In genomic region chr11:71934213-71934612, GRCh38 we compare ENCODE assay signal across 21 cellular contexts. TPM values are rescaled to one million over a fixed set of nuclear protein-coding genes. Genes with fewer than 3 reads are reported as not detected.
DNase-seq lines count a peak whose midpoint lies in the region; ATAC-seq and TF ChIP-seq lines count a peak whose summit lies in the region.
"Had no signal": no experiment of that assay in that cellular context is flagged by ENCODE, and none has a peak within 500 bp of the region (broad histone marks: within the 10 kb centered on the region; RNA-seq: fewer than 3 reads in every experiment).

No MANE protein-coding gene starts in this region.

- peak; percentile 41 for ATAC-seq in GM18868 (IDR thresholded peaks at IDR 0.05; ENCODE audit: unreplicated experiment)
- ATAC-seq in HG03139 (IDR thresholded peaks at IDR 0.05; ENCODE audit: unreplicated experiment), result no peak
- ATAC-seq: left lung had no signal

- H3K9me3 ChIP-seq in neural progenitor cell (ENCODE audit: low read depth), result no peaks in the 10 kb centered on the region
- H3K9me3 ChIP-seq: ascending aorta, left lung had no signal

- peaks cover 47% of the 10 kb centered on the region for H3K4me1 Mint-ChIP-seq in activated T-helper 2 cell treated with anti-CD3 and anti-CD28 coated beads, Interferon-gamma antibody, Interleukin-2, Interleukin-4, amounts not matched to agents 10 μg/mL and 5 μg/mL and 100 μg/mL, durations not matched to agents 14 hours and 24 hours and 36 hours (ENCODE audit: low read depth)
- peaks cover 17% of the 10 kb centered on the region for H3K4me1 Mint-ChIP-seq in neural progenitor cell

- no peaks in the 10 kb centered on the region for H3K9me3 Mint-ChIP-seq in activated T-helper 2 cell treated with anti-CD3 and anti-CD28 coated beads, Interferon-gamma antibody, Interleukin-2, Interleukin-4, amounts not matched to agents 10 μg/mL and 5 μg/mL and 100 μg/mL, durations not matched to agents 14 hours and 24 hours and 36 hours
- no peaks in the 10 kb centered on the region for H3K9me3 Mint-ChIP-seq in neural progenitor cell
- H3K9me3 Mint-ChIP-seq: dendritic cell treated with granulocyte-macrophage colony-stimulating factor and Interleukin-4, amounts not matched to agents 40 ng/mL and 50 ng/mL, for 4 days; T-helper 1 cell treated with Interleukin-12 subunit alpha and Interleukin-12 subunit beta and Interleukin-4 antibody, amounts not matched to agents 30 μg/mL and 1 μg/mL, for 36 hours had no signal

- DNase-seq in DMS53 (lab: John Stamatoyannopoulos, UW) (peak; percentile 24), DMS53 treated with DMSO at 0.1 percent for 48 hours (lab: John Stamatoyannopoulos, UW; ENCODE audit: unreplicated experiment) (no peak), neural progenitor cell (ENCODE audit: low spot score) (no peak), inferior parietal cortex (ENCODE audit: extremely low spot score) (no peak), NCI-H128 (lab: John Stamatoyannopoulos, UW; ENCODE audit: unreplicated experiment) (no peak)
- DNase-seq in activated T-helper 2 cell treated with anti-CD3 and anti-CD28 coated beads, Interferon-gamma antibody, Interleukin-2, Interleukin-4, amounts not matched to agents 10 μg/mL and 5 μg/mL and 100 μg/mL, durations not matched to agents 14 hours and 24 hours and 36 hours (ENCODE audit: low spot score), result no peak
- DNase-seq: activated CD4-positive, alpha-beta T cell treated with anti-CD3 and anti-CD28 coated beads for 4 hours; COR-L47; GM23248; left lung; NCI-H1694 treated with DMSO at 0.1 percent for 48 hours; NCI-H69; stimulated activated CD4-positive, alpha-beta T cell treated with anti-CD3 and anti-CD28 coated beads, Interleukin-1b, Interleukin-23, amount 100 ng/mL, for 48 hours had no signal

- H2AFZ ChIP-seq in neural progenitor cell (replicated peaks), result no peak overlapping the region
- H2AFZ ChIP-seq: GM23248 had no signal

- no peak overlapping the region for H3K27ac ChIP-seq in neural progenitor cell
- H3K27ac ChIP-seq: 22Rv1, GM23248, left lung had no signal

- H3F3A ChIP-seq in neural progenitor cell (ENCODE audit: low read depth), result no peaks in the 10 kb centered on the region

- H3K9ac ChIP-seq in neural progenitor cell, result peak overlapping the region; percentile 8
- H3K9ac ChIP-seq: GM23248 had no signal

- H3K36me3 Mint-ChIP-seq in activated T-helper 2 cell treated with anti-CD3 and anti-CD28 coated beads, Interferon-gamma antibody, Interleukin-2, Interleukin-4, amounts not matched to agents 10 μg/mL and 5 μg/mL and 100 μg/mL, durations not matched to agents 14 hours and 24 hours and 36 hours (ENCODE audit: low read depth), result peaks cover 18% of the 10 kb centered on the region
- peaks cover 5% of the 10 kb centered on the region for H3K36me3 Mint-ChIP-seq in neural progenitor cell

- H3K79me2 ChIP-seq in neural progenitor cell (ENCODE audit: low read depth), result peaks cover 98% of the 10 kb centered on the region

- H3K36me3 ChIP-seq in neural progenitor cell, result no peaks in the 10 kb centered on the region
- H3K36me3 ChIP-seq: ascending aorta had no signal

- peak overlapping the region; percentile 12 for H3K27ac Mint-ChIP-seq in activated T-helper 2 cell treated with anti-CD3 and anti-CD28 coated beads, Interferon-gamma antibody, Interleukin-2, Interleukin-4, amounts not matched to agents 10 μg/mL and 5 μg/mL and 100 μg/mL, durations not matched to agents 14 hours and 24 hours and 36 hours
- H3K27ac Mint-ChIP-seq in neural progenitor cell, result no peak overlapping the region
- H3K27ac Mint-ChIP-seq: dendritic cell treated with granulocyte-macrophage colony-stimulating factor and Interleukin-4, amounts not matched to agents 40 ng/mL and 50 ng/mL, for 4 days; T-helper 1 cell treated with Interleukin-12 subunit alpha and Interleukin-12 subunit beta and Interleukin-4 antibody, amounts not matched to agents 30 μg/mL and 1 μg/mL, for 36 hours had no signal

- H3K4me3 Mint-ChIP-seq in activated T-helper 2 cell treated with anti-CD3 and anti-CD28 coated beads, Interferon-gamma antibody, Interleukin-2, Interleukin-4, amounts not matched to agents 10 μg/mL and 5 μg/mL and 100 μg/mL, durations not matched to agents 14 hours and 24 hours and 36 hours (ENCODE audit: low read depth), result no peak overlapping the region
- H3K4me3 Mint-ChIP-seq in neural progenitor cell, result no peak overlapping the region
- H3K4me3 Mint-ChIP-seq: dendritic cell treated with granulocyte-macrophage colony-stimulating factor and Interleukin-4, amounts not matched to agents 40 ng/mL and 50 ng/mL, for 4 days; T-helper 1 cell treated with Interleukin-12 subunit alpha and Interleukin-12 subunit beta and Interleukin-4 antibody, amounts not matched to agents 30 μg/mL and 1 μg/mL, for 36 hours had no signal

- intact Hi-C loops in activated T-helper 2 cell treated with anti-CD3 and anti-CD28 coated beads, Interferon-gamma antibody, Interleukin-2, Interleukin-4, amounts not matched to agents 10 μg/mL and 5 μg/mL and 100 μg/mL, durations not matched to agents 14 hours and 24 hours and 36 hours (cut with micrococcal nuclease), result no loop called here

- peaks cover 63% of the 10 kb centered on the region for H4K20me1 ChIP-seq in neural progenitor cell (ENCODE audit: low read depth)

- no peaks in the 10 kb centered on the region for H3K27me3 Mint-ChIP-seq in activated T-helper 2 cell treated with anti-CD3 and anti-CD28 coated beads, Interferon-gamma antibody, Interleukin-2, Interleukin-4, amounts not matched to agents 10 μg/mL and 5 μg/mL and 100 μg/mL, durations not matched to agents 14 hours and 24 hours and 36 hours (ENCODE audit: low read depth)
- H3K27me3 Mint-ChIP-seq in neural progenitor cell (ENCODE audit: insufficient read depth, low read depth), result peaks cover 3% of the 10 kb centered on the region
- H3K27me3 Mint-ChIP-seq: dendritic cell treated with granulocyte-macrophage colony-stimulating factor and Interleukin-4, amounts not matched to agents 40 ng/mL and 50 ng/mL, for 4 days had no signal

- H3K4me1 ChIP-seq in neural progenitor cell, result peaks cover 7% of the 10 kb centered on the region

- no peak overlapping the region for H3K4me3 ChIP-seq in neural progenitor cell
- H3K4me3 ChIP-seq: ascending aorta, GM23248, left lung had no signal

- TF ChIP-seq CTCF in neural progenitor cell (IDR thresholded peaks at IDR 0.05), result no peak

- no peak overlapping the region for H3K4me2 ChIP-seq in neural progenitor cell

- H3K27me3 ChIP-seq in neural progenitor cell, result no peaks in the 10 kb centered on the region
- H3K27me3 ChIP-seq: ascending aorta, left lung had no signal

RNA-seq across cellular contexts. Expression of gene RNF121, which starts 5.4 kb away (rescaled TPM):
- 49.1 and 51.3 TPM in 2 replicates for total RNA-seq in activated T-helper 2 cell treated with anti-CD3 and anti-CD28 coated beads, Interferon-gamma antibody, Interleukin-2, Interleukin-4, amounts not matched to agents 10 μg/mL and 5 μg/mL and 100 μg/mL, durations not matched to agents 14 hours and 24 hours and 36 hours
- 16.7 and 31.8 TPM in 2 replicates for total RNA-seq in neural progenitor cell (ENCODE audit: low replicate concordance)

RNA-seq across cellular contexts. Expression of gene XNDC1N, which starts 5.8 kb away (rescaled TPM):
- total RNA-seq in activated T-helper 2 cell treated with anti-CD3 and anti-CD28 coated beads, Interferon-gamma antibody, Interleukin-2, Interleukin-4, amounts not matched to agents 10 μg/mL and 5 μg/mL and 100 μg/mL, durations not matched to agents 14 hours and 24 hours and 36 hours, result 14.7 and 15.1 TPM in 2 replicates
- 6.6 and 14.8 TPM in 2 replicates for total RNA-seq in neural progenitor cell (ENCODE audit: low replicate concordance)
- total RNA-seq: ascending aorta had no signal

RNA-seq across cellular contexts. Expression of gene DEFB131B, which starts 56.0 kb away (rescaled TPM):
- not detected in 2 replicates for total RNA-seq in activated T-helper 2 cell treated with anti-CD3 and anti-CD28 coated beads, Interferon-gamma antibody, Interleukin-2, Interleukin-4, amounts not matched to agents 10 μg/mL and 5 μg/mL and 100 μg/mL, durations not matched to agents 14 hours and 24 hours and 36 hours
- not detected in 2 replicates for total RNA-seq in neural progenitor cell (ENCODE audit: low replicate concordance)
- total RNA-seq: ascending aorta, GM23248, left lung, renal cortical epithelial cell, urinary bladder had no signal
